In genomic region chr1:154861607-154862094, GRCh38 we compare ENCODE assay signal across 1 cellular context.
A peak's percentile ranks its signal among the peaks of the same experiment; 100 is the strongest.
TF ChIP-seq lines count a peak whose summit lies in the region.

No MANE protein-coding gene starts in this region.

TF ChIP-seq in K562, 482 proteins besides CTCF, POLR2A, EP300 and RAD21 (continued from another document and continues in another):
- TF ChIP-seq ZNF76 (CRISPR knock-in tag; IDR thresholded peaks at IDR 0.05; ENCODE audit: borderline replicate concordance) (0 out of 2 replicates have a peak, but pooled peaks have one; percentile 37), ZBTB1 (CRISPR knock-in tag; IDR thresholded peaks at IDR 0.05; ENCODE audit: borderline replicate concordance, low read depth) (0 out of 2 replicates have a peak, but pooled peaks have one; percentile 44), MCM7 (IDR thresholded peaks at IDR 0.05) (no peak), HNRNPLL (IDR thresholded peaks at IDR 0.05; ENCODE audit: low read depth, low read length, poor library complexity, severe bottlenecking) (no peak), ZBTB12 (CRISPR knock-in tag; IDR thresholded peaks at IDR 0.05) (peak; percentile 18; the same call in 1 of the 2 replicates), CEBPG (CRISPR knock-in tag; IDR thresholded peaks at IDR 0.05) (no peak), CEBPG (tag; conservative IDR thresholded peaks at IDR 0.05 in 1 of 2, IDR thresholded peaks at IDR 0.05 in 1 of 2) (no peak), ZNF57 (CRISPR knock-in tag; IDR thresholded peaks at IDR 0.05) (no peak), ZBTB9 (CRISPR knock-in tag; IDR thresholded peaks at IDR 0.05) (0 out of 2 replicates have a peak, but pooled peaks have one; percentile 60), SRSF1 (IDR thresholded peaks at IDR 0.05; ENCODE audit: low read depth, low read length) (no peak), ZNF511 (CRISPR knock-in tag; IDR thresholded peaks at IDR 0.05) (peak; percentile 58; the same call in 1 of the 2 replicates), MYC (IDR thresholded peaks at IDR 0.05; ENCODE audit: low read depth, low read length) (peak; percentile 30; the same call in 1 of the 2 replicates), MYC (CRISPR knock-in tag; IDR thresholded peaks at IDR 0.05; ENCODE audit: borderline replicate concordance, low read depth) (no peak), TCF7 (IDR thresholded peaks at IDR 0.05; ENCODE audit: borderline replicate concordance) (no peak), EP400 (IDR thresholded peaks at IDR 0.05) (no peak), GATAD2B (IDR thresholded peaks at IDR 0.05; ENCODE audit: borderline replicate concordance) (no peak), NFYB (IDR thresholded peaks at IDR 0.05; ENCODE audit: extremely low read depth, insufficient read length) (no peak), MAZ (CRISPR knock-in tag; conservative IDR thresholded peaks at IDR 0.05 in 1 of 2, IDR thresholded peaks at IDR 0.05 in 1 of 2) (peak in 1 of 2 experiments; percentile 41; a peak in 1 of 4 replicates), ZFP36 (IDR thresholded peaks at IDR 0.05; ENCODE audit: low read depth, low read length, partially characterized antibody) (peak; percentile 44), TOE1 (IDR thresholded peaks at IDR 0.05; ENCODE audit: borderline replicate concordance) (no peak), TOE1 (CRISPR knock-in tag; IDR thresholded peaks at IDR 0.05; ENCODE audit: borderline replicate concordance, low read depth) (no peak), ZNF311 (CRISPR knock-in tag; IDR thresholded peaks at IDR 0.05) (0 out of 2 replicates have a peak, but pooled peaks have one; percentile 21), CGGBP1 (CRISPR knock-in tag; IDR thresholded peaks at IDR 0.05) (no peak), XRCC3 (IDR thresholded peaks at IDR 0.05) (no peak), MAFK (IDR thresholded peaks at IDR 0.05; ENCODE audit: low read length) (no peak), HDAC1 (IDR thresholded peaks at IDR 0.05) (no peak), ZNF384 (IDR thresholded peaks at IDR 0.05; ENCODE audit: low read depth, low read length) (no peak), U2AF2 (optimal IDR thresholded peaks at IDR 0.05; ENCODE audit: low read depth, low read length) (no peak), SNIP1 (IDR thresholded peaks at IDR 0.05; ENCODE audit: low read depth) (no peak), ELF4 (CRISPR knock-in tag; IDR thresholded peaks at IDR 0.05) (0 out of 2 replicates have a peak, but pooled peaks have one; percentile 6), ZNF584 (CRISPR knock-in tag; IDR thresholded peaks at IDR 0.05; ENCODE audit: low read depth) (0 out of 2 replicates have a peak, but pooled peaks have one; percentile 50), RBM34 (IDR thresholded peaks at IDR 0.05; ENCODE audit: borderline replicate concordance, insufficient read depth, low read length) (no peak), CUX1 (CRISPR knock-in tag; IDR thresholded peaks at IDR 0.05) (no peak), KLF10 (CRISPR knock-in tag; IDR thresholded peaks at IDR 0.05) (no peak), ADNP (tag; IDR thresholded peaks at IDR 0.05) (no peak), CXXC5 (CRISPR knock-in tag; IDR thresholded peaks at IDR 0.05) (peak; percentile 50; the same call in 1 of the 2 replicates), TFAP4 (CRISPR knock-in tag; IDR thresholded peaks at IDR 0.05; ENCODE audit: borderline replicate concordance) (peak; percentile 29; the same call in 1 of the 2 replicates), HIVEP1 (CRISPR knock-in tag; IDR thresholded peaks at IDR 0.05) (no peak), ZNF431 (CRISPR knock-in tag; IDR thresholded peaks at IDR 0.05) (0 out of 2 replicates have a peak, but pooled peaks have one; percentile 38), CBFA2T2 (conservative IDR thresholded peaks at IDR 0.05) (no peak), ZBTB8A (IDR thresholded peaks at IDR 0.05; ENCODE audit: partially characterized antibody) (no peak), ZNF655 (CRISPR knock-in tag; IDR thresholded peaks at IDR 0.05) (no peak), ELF1 (tag; IDR thresholded peaks at IDR 0.05) (no peak), HES1 (IDR thresholded peaks at IDR 0.05; ENCODE audit: low read depth) (no peak), JUN (IDR thresholded peaks at IDR 0.05; ENCODE audit: borderline replicate concordance, low read depth, low read length) (no peak), JUN (CRISPR knock-in tag; IDR thresholded peaks at IDR 0.05; ENCODE audit: borderline replicate concordance) (no peak), PCBP2 (IDR thresholded peaks at IDR 0.05; ENCODE audit: low read depth, low read length, poor library complexity, severe bottlenecking) (no peak), RERE (CRISPR knock-in tag; IDR thresholded peaks at IDR 0.05; ENCODE audit: borderline replicate concordance) (no peak), TARDBP (IDR thresholded peaks at IDR 0.05) (no peak), HNRNPL (IDR thresholded peaks at IDR 0.05; ENCODE audit: low read depth, low read length) (no peak), BCOR (IDR thresholded peaks at IDR 0.05) (0 out of 2 replicates have a peak, but pooled peaks have one; percentile 18)
